1 cellular context compared by ENCODE assay signal in the genomic region with DNA sequence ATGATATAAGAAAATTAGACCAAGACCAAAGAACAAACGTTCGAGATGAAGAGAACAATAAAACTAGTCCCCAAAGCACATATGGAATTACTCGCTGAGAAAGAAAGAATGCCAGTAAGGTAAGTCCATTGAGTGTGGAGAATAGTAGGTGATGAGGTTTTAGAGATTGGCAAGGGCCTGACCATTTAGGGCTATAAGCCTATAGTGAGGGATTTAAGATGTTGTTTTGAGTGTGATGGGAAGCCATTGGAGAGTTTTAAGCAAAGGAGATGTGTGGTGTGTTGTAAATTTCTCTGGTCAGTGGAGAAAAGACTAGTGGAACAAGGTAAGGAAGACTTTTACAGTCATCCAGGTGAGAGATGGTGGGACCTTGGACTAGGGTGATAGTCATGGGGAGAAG.
TF ChIP-seq lines count a peak whose summit lies in the region.

No MANE protein-coding gene starts in this region.

TF ChIP-seq in HCT116, 20 proteins besides CTCF, POLR2A, EP300 and RAD21:
- TF ChIP-seq, protein P1, sequence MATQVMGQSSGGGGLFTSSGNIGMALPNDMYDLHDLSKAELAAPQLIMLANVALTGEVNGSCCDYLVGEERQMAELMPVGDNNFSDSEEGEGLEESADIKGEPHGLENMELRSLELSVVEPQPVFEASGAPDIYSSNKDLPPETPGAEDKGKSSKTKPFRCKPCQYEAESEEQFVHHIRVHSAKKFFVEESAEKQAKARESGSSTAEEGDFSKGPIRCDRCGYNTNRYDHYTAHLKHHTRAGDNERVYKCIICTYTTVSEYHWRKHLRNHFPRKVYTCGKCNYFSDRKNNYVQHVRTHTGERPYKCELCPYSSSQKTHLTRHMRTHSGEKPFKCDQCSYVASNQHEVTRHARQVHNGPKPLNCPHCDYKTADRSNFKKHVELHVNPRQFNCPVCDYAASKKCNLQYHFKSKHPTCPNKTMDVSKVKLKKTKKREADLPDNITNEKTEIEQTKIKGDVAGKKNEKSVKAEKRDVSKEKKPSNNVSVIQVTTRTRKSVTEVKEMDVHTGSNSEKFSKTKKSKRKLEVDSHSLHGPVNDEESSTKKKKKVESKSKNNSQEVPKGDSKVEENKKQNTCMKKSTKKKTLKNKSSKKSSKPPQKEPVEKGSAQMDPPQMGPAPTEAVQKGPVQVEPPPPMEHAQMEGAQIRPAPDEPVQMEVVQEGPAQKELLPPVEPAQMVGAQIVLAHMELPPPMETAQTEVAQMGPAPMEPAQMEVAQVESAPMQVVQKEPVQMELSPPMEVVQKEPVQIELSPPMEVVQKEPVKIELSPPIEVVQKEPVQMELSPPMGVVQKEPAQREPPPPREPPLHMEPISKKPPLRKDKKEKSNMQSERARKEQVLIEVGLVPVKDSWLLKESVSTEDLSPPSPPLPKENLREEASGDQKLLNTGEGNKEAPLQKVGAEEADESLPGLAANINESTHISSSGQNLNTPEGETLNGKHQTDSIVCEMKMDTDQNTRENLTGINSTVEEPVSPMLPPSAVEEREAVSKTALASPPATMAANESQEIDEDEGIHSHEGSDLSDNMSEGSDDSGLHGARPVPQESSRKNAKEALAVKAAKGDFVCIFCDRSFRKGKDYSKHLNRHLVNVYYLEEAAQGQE (IDR thresholded peaks at IDR 0.05; ENCODE audit: low read depth) = no peak
- TF ChIP-seq SP1 (IDR thresholded peaks at IDR 0.05; ENCODE audit: low read depth) = no peak
- TF ChIP-seq POLR2AphosphoS5 (IDR thresholded peaks at IDR 0.05; ENCODE audit: low read depth, low read length) = no peak
- TF ChIP-seq, protein P2, sequence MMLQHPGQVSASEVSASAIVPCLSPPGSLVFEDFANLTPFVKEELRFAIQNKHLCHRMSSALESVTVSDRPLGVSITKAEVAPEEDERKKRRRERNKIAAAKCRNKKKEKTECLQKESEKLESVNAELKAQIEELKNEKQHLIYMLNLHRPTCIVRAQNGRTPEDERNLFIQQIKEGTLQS (IDR thresholded peaks at IDR 0.05) = no peak
- TF ChIP-seq ZNF274 (IDR thresholded peaks at IDR 0.05; ENCODE audit: low read depth, low read length) = no peak
- TF ChIP-seq, protein P3, sequence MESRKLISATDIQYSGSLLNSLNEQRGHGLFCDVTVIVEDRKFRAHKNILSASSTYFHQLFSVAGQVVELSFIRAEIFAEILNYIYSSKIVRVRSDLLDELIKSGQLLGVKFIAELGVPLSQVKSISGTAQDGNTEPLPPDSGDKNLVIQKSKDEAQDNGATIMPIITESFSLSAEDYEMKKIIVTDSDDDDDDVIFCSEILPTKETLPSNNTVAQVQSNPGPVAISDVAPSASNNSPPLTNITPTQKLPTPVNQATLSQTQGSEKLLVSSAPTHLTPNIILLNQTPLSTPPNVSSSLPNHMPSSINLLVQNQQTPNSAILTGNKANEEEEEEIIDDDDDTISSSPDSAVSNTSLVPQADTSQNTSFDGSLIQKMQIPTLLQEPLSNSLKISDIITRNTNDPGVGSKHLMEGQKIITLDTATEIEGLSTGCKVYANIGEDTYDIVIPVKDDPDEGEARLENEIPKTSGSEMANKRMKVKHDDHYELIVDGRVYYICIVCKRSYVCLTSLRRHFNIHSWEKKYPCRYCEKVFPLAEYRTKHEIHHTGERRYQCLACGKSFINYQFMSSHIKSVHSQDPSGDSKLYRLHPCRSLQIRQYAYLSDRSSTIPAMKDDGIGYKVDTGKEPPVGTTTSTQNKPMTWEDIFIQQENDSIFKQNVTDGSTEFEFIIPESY (IDR thresholded peaks at IDR 0.05; ENCODE audit: extremely low read depth, insufficient replicate concordance, low read length) = no peak
- no peak for TF ChIP-seq YY1 (IDR thresholded peaks at IDR 0.05; ENCODE audit: extremely low read depth, insufficient replicate concordance, low read depth, low read length)
- no peak for TF ChIP-seq SIN3A (IDR thresholded peaks at IDR 0.05; ENCODE audit: low read depth)
- no peak for TF ChIP-seq JUND (IDR thresholded peaks at IDR 0.05)
- no peak for TF ChIP-seq CBX3 (IDR thresholded peaks at IDR 0.05; ENCODE audit: low read depth)
TF ChIP-seq in HCT116: peak in this region for 0.
